In the genomic region with DNA sequence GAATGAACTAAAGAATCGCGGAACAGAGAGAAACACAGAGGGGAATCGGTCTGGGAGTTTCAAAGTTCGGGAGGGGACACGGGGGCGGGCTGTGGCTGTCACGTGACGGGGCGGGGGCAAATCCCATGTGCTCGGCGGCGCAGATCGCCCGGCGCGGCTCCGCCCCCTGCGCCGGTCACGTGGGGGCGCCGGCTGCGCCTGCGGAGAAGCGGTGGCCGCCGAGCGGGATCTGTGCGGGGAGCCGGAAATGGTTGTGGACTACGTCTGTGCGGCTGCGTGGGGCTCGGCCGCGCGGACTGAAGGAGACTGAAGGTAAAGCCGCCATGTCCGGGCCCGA, we compare ENCODE assay signal across 8 cellular contexts. TPM values are rescaled to one million over a fixed set of nuclear protein-coding genes. Genes with fewer than 3 reads are reported as not detected.
DNase-seq lines count a peak whose midpoint lies in the region; ATAC-seq and TF ChIP-seq lines count a peak whose summit lies in the region.

A gene with protein sequence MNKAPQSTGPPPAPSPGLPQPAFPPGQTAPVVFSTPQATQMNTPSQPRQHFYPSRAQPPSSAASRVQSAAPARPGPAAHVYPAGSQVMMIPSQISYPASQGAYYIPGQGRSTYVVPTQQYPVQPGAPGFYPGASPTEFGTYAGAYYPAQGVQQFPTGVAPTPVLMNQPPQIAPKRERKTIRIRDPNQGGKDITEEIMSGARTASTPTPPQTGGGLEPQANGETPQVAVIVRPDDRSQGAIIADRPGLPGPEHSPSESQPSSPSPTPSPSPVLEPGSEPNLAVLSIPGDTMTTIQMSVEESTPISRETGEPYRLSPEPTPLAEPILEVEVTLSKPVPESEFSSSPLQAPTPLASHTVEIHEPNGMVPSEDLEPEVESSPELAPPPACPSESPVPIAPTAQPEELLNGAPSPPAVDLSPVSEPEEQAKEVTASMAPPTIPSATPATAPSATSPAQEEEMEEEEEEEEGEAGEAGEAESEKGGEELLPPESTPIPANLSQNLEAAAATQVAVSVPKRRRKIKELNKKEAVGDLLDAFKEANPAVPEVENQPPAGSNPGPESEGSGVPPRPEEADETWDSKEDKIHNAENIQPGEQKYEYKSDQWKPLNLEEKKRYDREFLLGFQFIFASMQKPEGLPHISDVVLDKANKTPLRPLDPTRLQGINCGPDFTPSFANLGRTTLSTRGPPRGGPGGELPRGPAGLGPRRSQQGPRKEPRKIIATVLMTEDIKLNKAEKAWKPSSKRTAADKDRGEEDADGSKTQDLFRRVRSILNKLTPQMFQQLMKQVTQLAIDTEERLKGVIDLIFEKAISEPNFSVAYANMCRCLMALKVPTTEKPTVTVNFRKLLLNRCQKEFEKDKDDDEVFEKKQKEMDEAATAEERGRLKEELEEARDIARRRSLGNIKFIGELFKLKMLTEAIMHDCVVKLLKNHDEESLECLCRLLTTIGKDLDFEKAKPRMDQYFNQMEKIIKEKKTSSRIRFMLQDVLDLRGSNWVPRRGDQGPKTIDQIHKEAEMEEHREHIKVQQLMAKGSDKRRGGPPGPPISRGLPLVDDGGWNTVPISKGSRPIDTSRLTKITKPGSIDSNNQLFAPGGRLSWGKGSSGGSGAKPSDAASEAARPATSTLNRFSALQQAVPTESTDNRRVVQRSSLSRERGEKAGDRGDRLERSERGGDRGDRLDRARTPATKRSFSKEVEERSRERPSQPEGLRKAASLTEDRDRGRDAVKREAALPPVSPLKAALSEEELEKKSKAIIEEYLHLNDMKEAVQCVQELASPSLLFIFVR (N-terminal part only) (plus strand): TSS at position 244 of the 337 bp plus-strand sequence. CDS start 1,191 bp downstream, outside the sequence.

- peak within 1 kb of the TSS; percentile 91 to 98 for H3K4me3 ChIP-seq in DND-41 (ENCODE audit: low read depth in 1 of 2, low read length in 2 of 2)
- peak within 1 kb of the TSS; percentile 92 for H3K4me3 ChIP-seq in GM23338
- H3K4me3 ChIP-seq in fibroblast of lung (replicated peaks in 1 of 4; ENCODE audit: control extremely low read depth in 1 of 4, insufficient read depth in 1 of 4, low read depth in 3 of 4, low read length in 4 of 4), result peak within 1 kb of the TSS; percentile 90 to 98 (median 95)

- peaks cover 8% of the 10 kb centered on the region; the same call in 1 of the 2 replicates for H3F3A ChIP-seq in GM23338 (replicated peaks; ENCODE audit: low read depth)

- peak; percentile 87 for ATAC-seq in DND-41 (ENCODE audit: insufficient read depth, low read depth)
- ATAC-seq in GM23338, result peak; percentile 75
- ATAC-seq in naive thymus-derived CD8-positive, alpha-beta T cell, result peak; percentile 81 to 86

- H3K9me2 ChIP-seq in GM23338 (ENCODE audit: insufficient read depth), result no peaks in the 10 kb centered on the region

- H4K20me1 ChIP-seq in DND-41 (ENCODE audit: insufficient read depth, low read length), result peaks cover 42% of the 10 kb centered on the region
- peaks cover 35% of the 10 kb centered on the region for H4K20me1 ChIP-seq in GM23338 (replicated peaks; ENCODE audit: insufficient read depth)
- peaks cover 4% of the 10 kb centered on the region for H4K20me1 ChIP-seq in fibroblast of lung (ENCODE audit: control insufficient read depth, extremely low read depth, insufficient read depth, low read length)

- H3K27me3 ChIP-seq in DND-41 (ENCODE audit: insufficient read depth, low read length, poor library complexity) (no peaks in the 10 kb centered on the region), GM23338 (ENCODE audit: insufficient read depth) (no peaks in the 10 kb centered on the region), fibroblast of lung (ENCODE audit: control insufficient read depth, insufficient read depth, low read length) (no peaks in the 10 kb centered on the region)

- peaks cover 46% of the 10 kb centered on the region for H3K36me3 Mint-ChIP-seq in GM23338 (ENCODE audit: low read depth)
- H3K36me3 Mint-ChIP-seq in naive thymus-derived CD8-positive, alpha-beta T cell, result peaks cover 0 to 32% (median 0%) of the 10 kb centered on the region in 3 donors

- H3K27ac Mint-ChIP-seq in GM23338, result peak within 1 kb of the TSS; percentile 92
- peak within 1 kb of the TSS in 9 of 10 donors; percentile 63 to 96 (median 93) for H3K27ac Mint-ChIP-seq in naive thymus-derived CD8-positive, alpha-beta T cell

- no peaks in the 10 kb centered on the region for H3K9me3 ChIP-seq in DND-41 (ENCODE audit: insufficient read depth, low read length, severe bottlenecking)
- H3K9me3 ChIP-seq in fibroblast of lung (ENCODE audit: control insufficient read depth, insufficient read depth, low read depth, low read length), result no peaks in the 10 kb centered on the region

- DNase-seq in DND-41 (peak; percentile 93), GM23338 (ENCODE audit: low spot score) (peak; percentile 95), LHCN-M2 (ENCODE audit: low read depth) (peak; percentile 90), RPMI8226 (peak; percentile 97), fibroblast of lung (ENCODE audit: low read depth in 2 of 2) (peak; percentile 92 to 94)
- DNase-seq in activated T-helper 1 cell treated with anti-CD3 and anti-CD28 coated beads, Interleukin-2, amount 50 U/mL, for 16 hours (ENCODE audit: low read depth in 1 of 2, low spot score in 1 of 2), result peak; percentile 83 to 89
- peak; percentile 86 to 95 (median 92) for DNase-seq in naive thymus-derived CD8-positive, alpha-beta T cell
- peak; percentile 86 to 90 (median 88) for DNase-seq in stimulated activated naive CD4-positive, alpha-beta T cell (lab: John Stamatoyannopoulos, UW)

- H3K4me1 ChIP-seq in DND-41 (ENCODE audit: insufficient read depth, low read length) (peaks cover 44% of the 10 kb centered on the region), GM23338 (ENCODE audit: insufficient read depth) (peaks cover 11% of the 10 kb centered on the region), fibroblast of lung (ENCODE audit: control insufficient read depth, extremely low read depth, insufficient read depth, low read length) (peaks cover 10% of the 10 kb centered on the region)

- peak within 1 kb of the TSS; percentile 76 for H2AFZ ChIP-seq in DND-41 (ENCODE audit: low read depth, low read length)
- peak within 1 kb of the TSS; percentile 9; the same call in 1 of the 2 replicates for H2AFZ ChIP-seq in GM23338
- H2AFZ ChIP-seq in fibroblast of lung (ENCODE audit: low read length), result no peak within 1 kb of the TSS

- H3K9ac ChIP-seq in DND-41 (ENCODE audit: low read depth, low read length) (peak within 1 kb of the TSS; percentile 97), fibroblast of lung (ENCODE audit: insufficient read depth, low read length) (peak within 1 kb of the TSS; percentile 94)

- H3K4me2 ChIP-seq in DND-41 (ENCODE audit: insufficient read depth, low read length) (peak within 1 kb of the TSS; percentile 76), GM23338 (peak within 1 kb of the TSS; percentile 93), fibroblast of lung (ENCODE audit: extremely low read depth, insufficient read depth, low read length) (peak within 1 kb of the TSS; percentile 95)

- POLR2A ChIA-PET in naive thymus-derived CD8-positive, alpha-beta T cell (lab: Charles Lee), result interaction anchor here (1.0 kb wide), 1 partner anchor 49 kb away, joined by 4 read pairs; no protein-coding TSS in a partner anchor

- H3K79me2 ChIP-seq in DND-41 (ENCODE audit: insufficient read depth, low read length) (peaks cover 52% of the 10 kb centered on the region), GM23338 (replicated peaks; ENCODE audit: insufficient read depth) (peaks cover 47% of the 10 kb centered on the region), fibroblast of lung (ENCODE audit: control insufficient read depth, insufficient read depth, low read length) (peaks cover 47% of the 10 kb centered on the region)

- TF ChIP-seq CTCF in DND-41 (IDR thresholded peaks at IDR 0.05; ENCODE audit: borderline replicate concordance, extremely low read depth, low read length, poor library complexity, severe bottlenecking) (no peak), GM23338 (conservative IDR thresholded peaks at IDR 0.05; ENCODE audit: low read depth in 2 of 2) (no peak), fibroblast of lung (conservative IDR thresholded peaks at IDR 0.05 in 1 of 2, IDR thresholded peaks at IDR 0.05 in 1 of 2; ENCODE audit: low read depth in 1 of 2, low read length in 2 of 2) (no peak)

- H3K4me3 Mint-ChIP-seq in GM23338, result peak within 1 kb of the TSS; percentile 92
- peak within 1 kb of the TSS; percentile 78 to 93 (median 86) for H3K4me3 Mint-ChIP-seq in naive thymus-derived CD8-positive, alpha-beta T cell

- peaks cover 21% of the 10 kb centered on the region for H3K27me3 Mint-ChIP-seq in GM23338 (ENCODE audit: insufficient read depth, low read depth, poor library complexity)
- H3K27me3 Mint-ChIP-seq in naive thymus-derived CD8-positive, alpha-beta T cell, result no peaks in the 10 kb centered on the region

- peaks cover 24% of the 10 kb centered on the region for H3K4me1 Mint-ChIP-seq in GM23338
- H3K4me1 Mint-ChIP-seq in naive thymus-derived CD8-positive, alpha-beta T cell, result peaks cover 20 to 35% (median 32%) of the 10 kb centered on the region in 4 donors

- no peaks in the 10 kb centered on the region for H3K9me3 Mint-ChIP-seq in GM23338
- H3K9me3 Mint-ChIP-seq in naive thymus-derived CD8-positive, alpha-beta T cell, result no peaks in the 10 kb centered on the region

- H3K27ac ChIP-seq in DND-41 (ENCODE audit: low read length) (peak within 1 kb of the TSS; percentile 89), GM23338 (ENCODE audit: low read depth) (peak within 1 kb of the TSS; percentile 96), fibroblast of lung (ENCODE audit: insufficient read depth, low read length) (peak within 1 kb of the TSS; percentile 95)

- H3K36me3 ChIP-seq in DND-41 (ENCODE audit: insufficient read depth, low read length), result peaks cover 40% of the 10 kb centered on the region
- peaks cover 17% of the 10 kb centered on the region; the same call in 1 of the 2 replicates for H3K36me3 ChIP-seq in GM23338 (ENCODE audit: insufficient read depth)
- H3K36me3 ChIP-seq in fibroblast of lung (ENCODE audit: control insufficient read depth, insufficient read depth, low read length), result peaks cover 11% of the 10 kb centered on the region

TF ChIP-seq in GM23338, 12 proteins besides CTCF, POLR2A, EP300 and RAD21:
- TF ChIP-seq ZNF331 (CRISPR knock-in tag; IDR thresholded peaks at IDR 0.05; ENCODE audit: low read depth), result no peak
- TF ChIP-seq NANOG (IDR thresholded peaks at IDR 0.05; ENCODE audit: borderline replicate concordance), result no peak
- peak; percentile 70 for TF ChIP-seq POLR2AphosphoS5 (IDR thresholded peaks at IDR 0.05; ENCODE audit: low read depth)

RNA-seq across cellular contexts. Expression of the gene that starts here (rescaled TPM):
- total RNA-seq in GM23338 (2014; rRNA removed; shearing (Covaris generic)), result 552 and 565 TPM in 2 replicates
- polyA plus RNA-seq in GM23338 (2016; fragmentation: Nextera tagmentation; extraction: Ambion mirVana), result 227 and 239 TPM in 2 replicates
- 302 and 321 TPM in 2 replicates for total RNA-seq in LHCN-M2 (2014; rRNA removed)
- 221 TPM for polyA plus RNA-seq in LHCN-M2 (2012)
- 187 and 263 TPM in 2 replicates for total RNA-seq in fibroblast of lung
- polyA plus RNA-seq in fibroblast of lung, result 235 and 349 TPM in 2 replicates
- 257 and 348 TPM in 2 replicates for polyA plus RNA-seq in fibroblast of lung (2012)
- polyA minus RNA-seq in fibroblast of lung (ENCODE audit: low replicate concordance), result 773 and 961 TPM in 2 replicates
- total RNA-seq in naive thymus-derived CD8-positive, alpha-beta T cell, result 100 to 1,000 TPM; 220 to 229 TPM
- 10 to 100 TPM; 13.6 to 44.6 (median 21.1) TPM for polyA plus RNA-seq in naive thymus-derived CD8-positive, alpha-beta T cell

Comparison
In these comparisons a context has a peak if more than half of its experiments do, and no peak if none do; other contexts are left out.
1. Peak in every context shown above with its lines: DNase-seq, ATAC-seq, H3K4me3 ChIP-seq and H3K27ac ChIP-seq.